Comparison of ENCODE assay signal across 8 cellular contexts in genomic region chr5:140321796-140322195, GRCh38. TPM values are rescaled to one million over a fixed set of nuclear protein-coding genes. Genes with fewer than 3 reads are reported as not detected.
DNase-seq lines count a peak whose midpoint lies in the region; ATAC-seq and TF ChIP-seq lines count a peak whose summit lies in the region.

No MANE protein-coding gene starts in this region.

- H3K36me3 ChIP-seq in right atrium auricular region (no peaks in the 10 kb centered on the region), spleen (no peaks in the 10 kb centered on the region)

- 49 to 73% (median 58%) methylated on average over 2 of the region's 2 CpGs for WGBS in spleen, 5 donors

- TF ChIP-seq POLR2A in spleen (IDR thresholded peaks at IDR 0.05): no peak

- CTCF ChIA-PET in RWPE1 (lab: Yijun Ruan, JAX): no interaction called here

- DNase-seq in RWPE1 (ENCODE audit: low spot score): no peak
- peak; percentile 76 for DNase-seq in right atrium auricular region (ENCODE audit: low spot score)
- peak; percentile 86 for DNase-seq in spleen
- no peak for DNase-seq in NCI-H2107 (lab: John Stamatoyannopoulos, UW)
- no peak for DNase-seq in HT-29 (ENCODE audit: low spot score)
- DNase-seq in effector CD4-positive, alpha-beta T cell: no peak

- H3K4me1 ChIP-seq in right atrium auricular region (peaks cover 0 to 39% of the 10 kb centered on the region in 2 donors), spleen (peaks cover 5 to 55% (median 30%) of the 10 kb centered on the region in 6 donors)

- no peaks in the 10 kb centered on the region for H3K27me3 ChIP-seq in right atrium auricular region
- H3K27me3 ChIP-seq in spleen (replicated peaks in 1 of 7): no peaks in the 10 kb centered on the region

- ATAC-seq in GM19351 (IDR thresholded peaks at IDR 0.05; ENCODE audit: unreplicated experiment): peak; percentile 54
- ATAC-seq in GM21723 (IDR thresholded peaks at IDR 0.05; ENCODE audit: unreplicated experiment): no peak

- TF ChIP-seq CTCF in RWPE1 (conservative IDR thresholded peaks at IDR 0.05; ENCODE audit: low read depth) (no peak), right atrium auricular region (IDR thresholded peaks at IDR 0.05) (no peak), spleen (IDR thresholded peaks at IDR 0.05 in 8 of 11, conservative IDR thresholded peaks at IDR 0.05 in 3 of 11) (no peak)

- intact Hi-C loops in spleen (cut with DNase I; ENCODE audit: low total_unique reads): no loop called here

- H3K9me3 ChIP-seq in right atrium auricular region: no peaks in the 10 kb centered on the region
- no peaks in the 10 kb centered on the region for H3K9me3 ChIP-seq in spleen

- POLR2A ChIA-PET in RWPE1 (lab: Yijun Ruan, JAX; ENCODE audit: low non-redundant PET): no interaction called here

- H3K4me3 ChIP-seq in right atrium auricular region: no peak overlapping the region
- no peak overlapping the region for H3K4me3 ChIP-seq in spleen

- H3K27ac ChIP-seq in RWPE1 (0 out of 2 replicates have a peak overlapping the region, but pooled peaks have one; percentile 7), right atrium auricular region (no peak overlapping the region), spleen (peak overlapping the region in 7 of 8 donors; percentile 30 to 79 (median 68))

RNA-seq across cellular contexts. Expression of gene PFDN1, which starts 18.9 kb away (rescaled TPM):
- 100 to 1,000 TPM in 1 of 2 donors, 10 to 100 TPM in 1; 80.4 to 123 TPM for total RNA-seq in right atrium auricular region
- total RNA-seq in spleen: 10 to 100 TPM; 38.0 to 77.3 (median 41.2) TPM
- 10 to 100 TPM; 62.8 to 82.1 (median 77.9) TPM for polyA plus RNA-seq in spleen
- 60.7 and 61.2 TPM in 2 replicates for total RNA-seq in HT-29 (2014; rRNA removed; shearing (Covaris generic))

RNA-seq across cellular contexts. Expression of gene HBEGF, which starts 24.6 kb away (rescaled TPM):
- total RNA-seq in right atrium auricular region: 10 to 100 TPM; 32.2 to 60.7 TPM
- total RNA-seq in spleen: 10 to 100 TPM in 2 of 7 donors, 1 to 10 TPM in 5; 4.2 to 16.2 (median 8.9) TPM
- 1 to 10 TPM; 1.2 to 2.7 (median 1.7) TPM for polyA plus RNA-seq in spleen
- 40.9 and 46.3 TPM in 2 replicates for total RNA-seq in HT-29 (2014; rRNA removed; shearing (Covaris generic))

RNA-seq across cellular contexts. Expression of gene SLC4A9, which starts 38.2 kb away (rescaled TPM):
- total RNA-seq in right atrium auricular region: not detected
- total RNA-seq in spleen: under 1 TPM in 4 of 7 donors, not detected in 3; 0.10 to 0.54 (median 0.16) TPM
- under 1 TPM; 0.03 to 0.05 (median 0.04) TPM for polyA plus RNA-seq in spleen
- total RNA-seq in HT-29 (2014; rRNA removed; shearing (Covaris generic)): 0.08 and 0.86 TPM in 2 replicates

Comparison
In these comparisons a context has a peak if more than half of its experiments do, and no peak if none do; other contexts are left out.
1. DNase-seq: peak in right atrium auricular region (single experiment) and spleen (single experiment); none in RWPE1 (single experiment), NCI-H2107 (single experiment), HT-29 (single experiment) and effector CD4-positive, alpha-beta T cell (single experiment).
2. H3K27ac ChIP-seq: peak in RWPE1 (single experiment) and spleen (7 of 8); none in right atrium auricular region (0 of 2).